In genomic region chr19:51166846-51167490, GRCh38 we compare ENCODE assay signal across 10 cellular contexts. TPM values are rescaled to one million over a fixed set of nuclear protein-coding genes. Genes with fewer than 3 reads are reported as not detected.
DNase-seq lines count a peak whose midpoint lies in the region; ATAC-seq and TF ChIP-seq lines count a peak whose summit lies in the region.
"Had no signal": no experiment of that assay in that cellular context is flagged by ENCODE, and none has a peak within 500 bp of the region (broad histone marks: within the 10 kb centered on the region; RNA-seq: fewer than 3 reads in every experiment).

No MANE protein-coding gene starts in this region.

- DNase-seq in activated CD4-positive, alpha-beta T cell treated with anti-CD3 and anti-CD28 coated beads, Interleukin-2, amount 10 ng/mL, durations not matched to agents 7 days and 5 days = peak; percentile 54
- DNase-seq in activated CD4-positive, alpha-beta T cell treated with anti-CD3 and anti-CD28 coated beads, Interleukin-2, amount 50 U/mL, for 1 hour = no peak
- DNase-seq in T-cell (peak in 23 of 34 experiments; percentile 7 to 52 (median 18)), globus pallidus (ENCODE audit: low spot score) (peak; percentile 40), NCI-H187 (lab: John Stamatoyannopoulos, UW) (no peak), osteocyte (ENCODE audit: extremely low spot score, unreplicated experiment) (no peak)
- DNase-seq in stimulated activated CD8-positive, alpha-beta memory T cell treated with anti-CD3 and anti-CD28 coated beads, Interleukin-7, amount 100 ng/mL, for 1 hour (ENCODE audit: low read depth in 2 of 2) = peak; percentile 15 to 17
- DNase-seq: effector CD4-positive, alpha-beta T cell had no signal

- CTCF ChIA-PET in activated CD4-positive, alpha-beta T cell treated with anti-CD3 and anti-CD28 coated beads, Interleukin-2, amount 10 ng/mL, durations not matched to agents 7 days and 5 days (lab: Charles Lee) = no interaction called here
- CTCF ChIA-PET in T-cell (lab: Charles Lee) = no interaction called here

- no peaks in the 10 kb centered on the region for H3K9me3 Mint-ChIP-seq in activated CD4-positive, alpha-beta T cell treated with anti-CD3 and anti-CD28 coated beads, Interleukin-2, amount 10 ng/mL, durations not matched to agents 7 days and 5 days
- no peaks in the 10 kb centered on the region for H3K9me3 Mint-ChIP-seq in T-cell
- no peaks in the 10 kb centered on the region for H3K9me3 Mint-ChIP-seq in osteocyte (ENCODE audit: unreplicated experiment)
- H3K9me3 Mint-ChIP-seq: IgD-negative memory B cell had no signal

- peaks cover 43% of the 10 kb centered on the region for H3K4me1 Mint-ChIP-seq in activated CD4-positive, alpha-beta T cell treated with anti-CD3 and anti-CD28 coated beads, Interleukin-2, amount 10 ng/mL, durations not matched to agents 7 days and 5 days
- H3K4me1 Mint-ChIP-seq in T-cell = peaks cover 28 to 30% (median 28%) of the 10 kb centered on the region in 3 donors
- H3K4me1 Mint-ChIP-seq in osteocyte (ENCODE audit: unreplicated experiment) = no peaks in the 10 kb centered on the region

- peak overlapping the region; percentile 86 for H3K27ac Mint-ChIP-seq in activated CD4-positive, alpha-beta T cell treated with anti-CD3 and anti-CD28 coated beads, Interleukin-2, amount 10 ng/mL, durations not matched to agents 7 days and 5 days
- H3K27ac Mint-ChIP-seq in T-cell (peak overlapping the region; percentile 67 to 75), osteocyte (ENCODE audit: unreplicated experiment) (no peak overlapping the region)
- H3K27ac Mint-ChIP-seq: IgD-negative memory B cell had no signal

- H3K4me3 Mint-ChIP-seq in activated CD4-positive, alpha-beta T cell treated with anti-CD3 and anti-CD28 coated beads, Interleukin-2, amount 10 ng/mL, durations not matched to agents 7 days and 5 days = peak overlapping the region; percentile 71
- peak overlapping the region; percentile 44 to 73 (median 45) for H3K4me3 Mint-ChIP-seq in T-cell
- no peak overlapping the region for H3K4me3 Mint-ChIP-seq in osteocyte (ENCODE audit: unreplicated experiment)

- H3K27me3 Mint-ChIP-seq in activated CD4-positive, alpha-beta T cell treated with anti-CD3 and anti-CD28 coated beads, Interleukin-2, amount 10 ng/mL, durations not matched to agents 7 days and 5 days = peaks cover 24% of the 10 kb centered on the region
- peaks cover 0 to 12% of the 10 kb centered on the region in 2 donors for H3K27me3 Mint-ChIP-seq in T-cell
- H3K27me3 Mint-ChIP-seq in osteocyte (ENCODE audit: unreplicated experiment) = peaks cover 5% of the 10 kb centered on the region

- no peaks in the 10 kb centered on the region for H3K36me3 Mint-ChIP-seq in activated CD4-positive, alpha-beta T cell treated with anti-CD3 and anti-CD28 coated beads, Interleukin-2, amount 10 ng/mL, durations not matched to agents 7 days and 5 days (ENCODE audit: low read depth)
- H3K36me3 Mint-ChIP-seq in T-cell = no peaks in the 10 kb centered on the region
- H3K36me3 Mint-ChIP-seq in osteocyte (ENCODE audit: unreplicated experiment) = no peaks in the 10 kb centered on the region
- H3K36me3 Mint-ChIP-seq: IgD-negative memory B cell had no signal

- POLR2A ChIA-PET in activated CD4-positive, alpha-beta T cell treated with anti-CD3 and anti-CD28 coated beads, Interleukin-2, amount 10 ng/mL, durations not matched to agents 7 days and 5 days (lab: Charles Lee) = no interaction called here
- POLR2A ChIA-PET in T-cell (lab: Charles Lee) = no interaction called here

- peak; percentile 61 to 90 (median 71) for ATAC-seq in T-cell (replicated peaks in 1 of 4)
- ATAC-seq in GM18870 (IDR thresholded peaks at IDR 0.05; ENCODE audit: unreplicated experiment) = no peak

- TF ChIP-seq CTCF in osteocyte (IDR thresholded peaks at IDR 0.05) = no peak

RNA-seq across cellular contexts. Expression of gene SIGLEC7, which starts 24.9 kb away (rescaled TPM):
- not detected for total RNA-seq in activated CD4-positive, alpha-beta T cell treated with anti-CD3 and anti-CD28 coated beads, Interleukin-2, amount 10 ng/mL, durations not matched to agents 7 days and 5 days
- total RNA-seq in T-cell (1 to 10 TPM in 2 of 5 donors, under 1 TPM in 2, not detected in 1; 0.30 to 3.3 (median 1.0) TPM), osteocyte (not detected in 2 replicates)

RNA-seq across cellular contexts. Expression of gene SIGLEC9, which starts 42.3 kb away (rescaled TPM):
- under 1 TPM; 0.20 to 0.27 TPM for total RNA-seq in activated CD4-positive, alpha-beta T cell treated with anti-CD3 and anti-CD28 coated beads, Interleukin-2, amount 10 ng/mL, durations not matched to agents 7 days and 5 days
- total RNA-seq in T-cell (1 to 10 TPM in 3 of 5 donors, under 1 TPM in 2; 0.73 to 2.6 (median 1.6) TPM), osteocyte (not detected in 2 replicates)

RNA-seq across cellular contexts. Expression of gene CD33, which starts 57.9 kb away (rescaled TPM):
- total RNA-seq in activated CD4-positive, alpha-beta T cell treated with anti-CD3 and anti-CD28 coated beads, Interleukin-2, amount 10 ng/mL, durations not matched to agents 7 days and 5 days = 1 to 10 TPM; 3.7 to 3.9 TPM
- total RNA-seq in T-cell (under 1 TPM in 4 of 5 donors, not detected in 1; 0.23 to 0.60 (median 0.42) TPM), osteocyte (not detected in 2 replicates)

RNA-seq across cellular contexts. Expression of gene CTU1, which starts 58.8 kb away (rescaled TPM):
- total RNA-seq in activated CD4-positive, alpha-beta T cell treated with anti-CD3 and anti-CD28 coated beads, Interleukin-2, amount 10 ng/mL, durations not matched to agents 7 days and 5 days = 1 to 10 TPM; 8.5 to 10.0 TPM
- total RNA-seq in T-cell (10 to 100 TPM in 3 of 5 donors, 1 to 10 TPM in 2; 3.2 to 18.1 (median 15.9) TPM), osteocyte (5.6 and 6.5 TPM in 2 replicates)

Comparison
In these comparisons a context has a peak if more than half of its experiments do, and no peak if none do; other contexts are left out.
1. DNase-seq: peak in activated CD4-positive, alpha-beta T cell treated with anti-CD3 and anti-CD28 coated beads, Interleukin-2, amount 10 ng/mL, durations not matched to agents 7 days and 5 days (single experiment), T-cell (23 of 34), globus pallidus (single experiment) and stimulated activated CD8-positive, alpha-beta memory T cell treated with anti-CD3 and anti-CD28 coated beads, Interleukin-7, amount 100 ng/mL, for 1 hour (2 of 2); none in activated CD4-positive, alpha-beta T cell treated with anti-CD3 and anti-CD28 coated beads, Interleukin-2, amount 50 U/mL, for 1 hour (single experiment), NCI-H187 (0 of 2) and osteocyte (single experiment).